21 cellular contexts compared by ENCODE assay signal in genomic region chr12:113329022-113329790, GRCh38. TPM values are rescaled to one million over a fixed set of nuclear protein-coding genes. Genes with fewer than 3 reads are reported as not detected.
A peak's percentile ranks its signal among the peaks of the same experiment; 100 is the strongest.
DNase-seq lines count a peak whose midpoint lies in the region; ATAC-seq and TF ChIP-seq lines count a peak whose summit lies in the region.
"Had no signal": no experiment of that assay in that cellular context is flagged by ENCODE, and none has a peak within 500 bp of the region (broad histone marks: within the 10 kb centered on the region; RNA-seq: fewer than 3 reads in every experiment).

No MANE protein-coding gene starts in this region.

- no peak overlapping the region for H3K4me3 Mint-ChIP-seq in activated CD8-positive, alpha-beta T cell treated with anti-CD3 and anti-CD28 coated beads for 36 hours
- H3K4me3 Mint-ChIP-seq in activated CD8-positive, alpha-beta T cell treated with anti-CD3 and anti-CD28 coated beads, Interleukin-2, amount 10 ng/mL, durations not matched to agents 7 days and 5 days = no peak overlapping the region
- no peak overlapping the region for H3K4me3 Mint-ChIP-seq in dendritic cell treated with granulocyte-macrophage colony-stimulating factor and Interleukin-4, amounts not matched to agents 40 ng/mL and 50 ng/mL, for 4 days
- H3K4me3 Mint-ChIP-seq: effector memory CD8-positive, alpha-beta T cell had no signal

- H3K27me3 Mint-ChIP-seq in activated CD8-positive, alpha-beta T cell treated with anti-CD3 and anti-CD28 coated beads for 36 hours = no peaks in the 10 kb centered on the region
- H3K27me3 Mint-ChIP-seq in activated CD8-positive, alpha-beta T cell treated with anti-CD3 and anti-CD28 coated beads, Interleukin-2, amount 10 ng/mL, durations not matched to agents 7 days and 5 days (ENCODE audit: low read depth) = no peaks in the 10 kb centered on the region
- H3K27me3 Mint-ChIP-seq in dendritic cell treated with granulocyte-macrophage colony-stimulating factor and Interleukin-4, amounts not matched to agents 40 ng/mL and 50 ng/mL, for 4 days = no peaks in the 10 kb centered on the region
- H3K27me3 Mint-ChIP-seq: effector memory CD8-positive, alpha-beta T cell had no signal

- no peaks in the 10 kb centered on the region for H3K9me3 Mint-ChIP-seq in activated CD8-positive, alpha-beta T cell treated with anti-CD3 and anti-CD28 coated beads for 36 hours
- H3K9me3 Mint-ChIP-seq in activated CD8-positive, alpha-beta T cell treated with anti-CD3 and anti-CD28 coated beads, Interleukin-2, amount 10 ng/mL, durations not matched to agents 7 days and 5 days (ENCODE audit: insufficient read depth) = no peaks in the 10 kb centered on the region
- no peaks in the 10 kb centered on the region for H3K9me3 Mint-ChIP-seq in dendritic cell treated with granulocyte-macrophage colony-stimulating factor and Interleukin-4, amounts not matched to agents 40 ng/mL and 50 ng/mL, for 4 days
- H3K9me3 Mint-ChIP-seq: effector memory CD8-positive, alpha-beta T cell had no signal

- H3K4me3 ChIP-seq in psoas muscle = no peak overlapping the region
- H3K4me3 ChIP-seq: upper lobe of left lung had no signal

- peaks cover 38% of the 10 kb centered on the region for H3K4me1 ChIP-seq in psoas muscle

- H3K4me1 Mint-ChIP-seq in activated CD8-positive, alpha-beta T cell treated with anti-CD3 and anti-CD28 coated beads for 36 hours (ENCODE audit: low read depth) = peaks cover 41% of the 10 kb centered on the region
- H3K4me1 Mint-ChIP-seq in activated CD8-positive, alpha-beta T cell treated with anti-CD3 and anti-CD28 coated beads, Interleukin-2, amount 10 ng/mL, durations not matched to agents 7 days and 5 days (ENCODE audit: low read depth) = peaks cover 25% of the 10 kb centered on the region
- peaks cover 69% of the 10 kb centered on the region for H3K4me1 Mint-ChIP-seq in dendritic cell treated with granulocyte-macrophage colony-stimulating factor and Interleukin-4, amounts not matched to agents 40 ng/mL and 50 ng/mL, for 4 days (ENCODE audit: low read depth)

- CTCF ChIA-PET in activated CD8-positive, alpha-beta T cell treated with anti-CD3 and anti-CD28 coated beads for 36 hours (lab: Charles Lee) = no interaction called here
- CTCF ChIA-PET in activated CD8-positive, alpha-beta T cell treated with anti-CD3 and anti-CD28 coated beads, Interleukin-2, amount 10 ng/mL, durations not matched to agents 7 days and 5 days (lab: Charles Lee) = interaction anchor here (1.3 kb wide), 1 partner anchor 28 kb away, joined by 3 read pairs; no protein-coding TSS in a partner anchor

- POLR2A ChIA-PET in activated CD8-positive, alpha-beta T cell treated with anti-CD3 and anti-CD28 coated beads for 36 hours (lab: Charles Lee) = no interaction called here
- POLR2A ChIA-PET in activated CD8-positive, alpha-beta T cell treated with anti-CD3 and anti-CD28 coated beads, Interleukin-2, amount 10 ng/mL, durations not matched to agents 7 days and 5 days (lab: Charles Lee) = no interaction called here

- H3K36me3 ChIP-seq in psoas muscle (ENCODE audit: insufficient read depth in 1 of 2, low read depth in 1 of 2) = peaks cover 0 to 40% of the 10 kb centered on the region in 2 donors

- 76 to 89% (median 87%) methylated on average over 9 of the region's 9 CpGs for WGBS in psoas muscle, 3 donors

- no peaks in the 10 kb centered on the region for H3K27me3 ChIP-seq in psoas muscle (ENCODE audit: insufficient read depth in 3 of 3, low read length in 2 of 3)
- H3K27me3 ChIP-seq: upper lobe of left lung had no signal

- H3K36me3 Mint-ChIP-seq in activated CD8-positive, alpha-beta T cell treated with anti-CD3 and anti-CD28 coated beads for 36 hours (ENCODE audit: low read depth) = peaks cover 32% of the 10 kb centered on the region
- peaks cover 34% of the 10 kb centered on the region for H3K36me3 Mint-ChIP-seq in activated CD8-positive, alpha-beta T cell treated with anti-CD3 and anti-CD28 coated beads, Interleukin-2, amount 10 ng/mL, durations not matched to agents 7 days and 5 days (ENCODE audit: low read depth)
- H3K36me3 Mint-ChIP-seq in dendritic cell treated with granulocyte-macrophage colony-stimulating factor and Interleukin-4, amounts not matched to agents 40 ng/mL and 50 ng/mL, for 4 days (ENCODE audit: low read depth) = peaks cover 100% of the 10 kb centered on the region

- no peaks in the 10 kb centered on the region for H3K9me3 ChIP-seq in psoas muscle
- H3K9me3 ChIP-seq: upper lobe of left lung had no signal

- no peak for TF ChIP-seq CTCF in activated CD8-positive, alpha-beta T cell treated with anti-CD3 and anti-CD28 coated beads for 36 hours (IDR thresholded peaks at IDR 0.05)
- no peak for TF ChIP-seq CTCF in psoas muscle (IDR thresholded peaks at IDR 0.05)

- no peak for ATAC-seq in activated CD8-positive, alpha-beta T cell treated with anti-CD3 and anti-CD28 coated beads for 36 hours
- ATAC-seq in activated CD8-positive, alpha-beta T cell treated with anti-CD3 and anti-CD28 coated beads, Interleukin-2, amount 10 ng/mL, durations not matched to agents 7 days and 5 days = no peak
- no peak for ATAC-seq in psoas muscle
- ATAC-seq: effector memory CD8-positive, alpha-beta T cell had no signal

- H3K27ac Mint-ChIP-seq in activated CD8-positive, alpha-beta T cell treated with anti-CD3 and anti-CD28 coated beads for 36 hours = peak overlapping the region; percentile 39
- no peak overlapping the region for H3K27ac Mint-ChIP-seq in activated CD8-positive, alpha-beta T cell treated with anti-CD3 and anti-CD28 coated beads, Interleukin-2, amount 10 ng/mL, durations not matched to agents 7 days and 5 days
- peak overlapping the region; percentile 9 for H3K27ac Mint-ChIP-seq in dendritic cell treated with granulocyte-macrophage colony-stimulating factor and Interleukin-4, amounts not matched to agents 40 ng/mL and 50 ng/mL, for 4 days

- no peak for DNase-seq in activated CD8-positive, alpha-beta T cell treated with anti-CD3 and anti-CD28 coated beads for 36 hours
- DNase-seq in activated CD8-positive, alpha-beta T cell treated with anti-CD3 and anti-CD28 coated beads, Interleukin-2, amount 10 ng/mL, durations not matched to agents 7 days and 5 days = no peak
- peak; percentile 64 for DNase-seq in NCI-H226
- DNase-seq in psoas muscle = peak in 1 of 2 donors; percentile 19
- no peak for DNase-seq in AG20443 (ENCODE audit: low spot score)
- DNase-seq in iPS-NIHi11 (ENCODE audit: low spot score) = no peak
- DNase-seq in NCI-H187 (lab: John Stamatoyannopoulos, UW) = no peak
- DNase-seq: 8988T; activated CD4-positive, alpha-beta T cell treated with anti-CD3 and anti-CD28 coated beads for 4 hours; activated effector memory CD4-positive, alpha-beta T cell treated with anti-CD3 and anti-CD28 coated beads, Interleukin-2, amount 50 U/mL, for 16 hours; aorta; effector memory CD8-positive, alpha-beta T cell; hippocampal formation; islet precursor cell; NCI-H1930; NK-92 treated with Interleukin-12 subunit alpha and Interleukin-12 subunit beta, amount 100 ng/mL, for 24 hours; stimulated activated CD4-positive, alpha-beta T cell treated with anti-CD3 and anti-CD28 coated beads, Interleukin-1b, Interleukin-23, amount 100 ng/mL, for 48 hours; stimulated activated naive CD4-positive, alpha-beta T cell treated with Interleukin-2 at 50 U/mL for 16 hours; upper lobe of left lung had no signal

- intact Hi-C loops in activated CD8-positive, alpha-beta T cell treated with anti-CD3 and anti-CD28 coated beads for 36 hours (cut with micrococcal nuclease) = no loop called here
- intact Hi-C loops in dendritic cell treated with granulocyte-macrophage colony-stimulating factor and Interleukin-4, amounts not matched to agents 40 ng/mL and 50 ng/mL, for 4 days (cut with micrococcal nuclease) = no loop called here
- intact Hi-C loops in psoas muscle (cut with DNase I) = no loop called here

- peak overlapping the region; percentile 4 for H3K27ac ChIP-seq in psoas muscle
- H3K27ac ChIP-seq: RWPE1 had no signal

RNA-seq across cellular contexts. Expression of gene SLC8B1, which starts 5.7 kb away (rescaled TPM):
- total RNA-seq in activated CD8-positive, alpha-beta T cell treated with anti-CD3 and anti-CD28 coated beads for 36 hours = 10 to 100 TPM; 13.4 to 18.9 TPM
- 10 to 100 TPM; 23.8 to 24.7 TPM for total RNA-seq in activated CD8-positive, alpha-beta T cell treated with anti-CD3 and anti-CD28 coated beads, Interleukin-2, amount 10 ng/mL, durations not matched to agents 7 days and 5 days
- total RNA-seq in psoas muscle = 10 to 100 TPM in 1 of 4 donors, 1 to 10 TPM in 3; 7.6 to 10.3 (median 9.5) TPM
- polyA plus RNA-seq in psoas muscle = 1 to 10 TPM; 5.7 to 9.6 (median 5.7) TPM

RNA-seq across cellular contexts. Expression of gene PLBD2, which starts 29.2 kb away (rescaled TPM):
- 10 to 100 TPM; 13.5 to 13.9 TPM for total RNA-seq in activated CD8-positive, alpha-beta T cell treated with anti-CD3 and anti-CD28 coated beads for 36 hours
- 10 to 100 TPM; 11.1 to 12.0 TPM for total RNA-seq in activated CD8-positive, alpha-beta T cell treated with anti-CD3 and anti-CD28 coated beads, Interleukin-2, amount 10 ng/mL, durations not matched to agents 7 days and 5 days
- total RNA-seq in psoas muscle = 10 to 100 TPM; 15.7 to 21.4 (median 20.1) TPM
- 10 to 100 TPM in 1 of 3 donors, 1 to 10 TPM in 2; 5.2 to 14.0 (median 8.3) TPM for polyA plus RNA-seq in psoas muscle
